8 cellular contexts compared by ENCODE assay signal in genomic region chr9:75071530-75072122, GRCh38. TPM values are rescaled to one million over a fixed set of nuclear protein-coding genes. Genes with fewer than 3 reads are reported as not detected.
DNase-seq lines count a peak whose midpoint lies in the region; ATAC-seq, FAIRE-seq and TF ChIP-seq lines count a peak whose summit lies in the region.

No MANE protein-coding gene starts in this region.

- ATAC-seq in GM18511 (IDR thresholded peaks at IDR 0.05; ENCODE audit: unreplicated experiment), result peak; percentile 82
- peak; percentile 52 for ATAC-seq in HG03175 (IDR thresholded peaks at IDR 0.05; ENCODE audit: unreplicated experiment)
- peak; percentile 96 for ATAC-seq in activated CD8-positive, alpha-beta T cell treated with anti-CD3 and anti-CD28 coated beads for 36 hours

- no peak for TF ChIP-seq POLR2A in testis (IDR thresholded peaks at IDR 0.05)

- H3K27me3 ChIP-seq in testis, result no peaks in the 10 kb centered on the region

- WGBS in testis, 2 donors, result 93 to 94% methylated on average over 4 to 5 of the region's 5 CpGs

- peaks cover 3% of the 10 kb centered on the region for H3K36me3 Mint-ChIP-seq in activated CD8-positive, alpha-beta T cell treated with anti-CD3 and anti-CD28 coated beads for 36 hours (ENCODE audit: low read depth)

- CTCF ChIA-PET in activated CD8-positive, alpha-beta T cell treated with anti-CD3 and anti-CD28 coated beads for 36 hours (lab: Charles Lee), result interaction anchor here (0.7 to 1.4 kb wide), 4 partner anchors 11 to 298 kb away, joined by 3 to 7 read pairs (median 4); no protein-coding TSS in a partner anchor

- no peaks in the 10 kb centered on the region for H3K9me3 Mint-ChIP-seq in activated CD8-positive, alpha-beta T cell treated with anti-CD3 and anti-CD28 coated beads for 36 hours

- H3K36me3 ChIP-seq in kidney (ENCODE audit: control insufficient read depth in 1 of 2, insufficient read depth in 2 of 2, low read length in 2 of 2) (peaks cover 7 to 8% of the 10 kb centered on the region in 2 donors), testis (ENCODE audit: low read depth, missing control alignments) (no peaks in the 10 kb centered on the region)

- TF ChIP-seq CTCF in activated CD8-positive, alpha-beta T cell treated with anti-CD3 and anti-CD28 coated beads for 36 hours (IDR thresholded peaks at IDR 0.05), result no peak
- TF ChIP-seq CTCF in kidney (IDR thresholded peaks at IDR 0.05; ENCODE audit: borderline replicate concordance, extremely low read depth, insufficient read depth) (no peak), testis (IDR thresholded peaks at IDR 0.05) (no peak)

- POLR2A ChIA-PET in activated CD8-positive, alpha-beta T cell treated with anti-CD3 and anti-CD28 coated beads for 36 hours (lab: Charles Lee), result interaction anchor here (1.0 to 1.2 kb wide), 2 partner anchors 16 to 119 kb away, joined by 3 read pairs; partner anchors contain the start of gene C9orf40

- peak overlapping the region; percentile 74 for H3K27ac Mint-ChIP-seq in activated CD8-positive, alpha-beta T cell treated with anti-CD3 and anti-CD28 coated beads for 36 hours

- no peak overlapping the region for H3K9ac ChIP-seq in kidney (ENCODE audit: low read length in 2 of 2)

- no peaks in the 10 kb centered on the region for H3K27me3 Mint-ChIP-seq in activated CD8-positive, alpha-beta T cell treated with anti-CD3 and anti-CD28 coated beads for 36 hours

- H3K27ac ChIP-seq in kidney (ENCODE audit: low read depth in 2 of 2, low read length in 2 of 2), result no peak overlapping the region
- no peak overlapping the region for H3K27ac ChIP-seq in testis

- intact Hi-C loops in activated CD8-positive, alpha-beta T cell treated with anti-CD3 and anti-CD28 coated beads for 36 hours (cut with micrococcal nuclease), result no loop called here
- intact Hi-C loops in kidney (cut with DNase I), result no loop called here
- intact Hi-C loops in testis (cut with DNase I; ENCODE audit: low total_unique reads), result loop anchor here (10.0 kb wide), 1 partner anchor 297 kb away; no protein-coding TSS in a partner anchor

- H3K4me1 Mint-ChIP-seq in activated CD8-positive, alpha-beta T cell treated with anti-CD3 and anti-CD28 coated beads for 36 hours (ENCODE audit: low read depth), result peaks cover 25% of the 10 kb centered on the region

- H3K4me3 Mint-ChIP-seq in activated CD8-positive, alpha-beta T cell treated with anti-CD3 and anti-CD28 coated beads for 36 hours, result no peak overlapping the region

- H3K9me3 ChIP-seq in kidney (ENCODE audit: control insufficient read depth in 1 of 2, low read length in 2 of 2), result no peaks in the 10 kb centered on the region
- H3K9me3 ChIP-seq in testis, result no peaks in the 10 kb centered on the region

- no peak for FAIRE-seq in kidney (lab: Jason Lieb, UNC)
- FAIRE-seq in urothelium cell line (lab: Jason Lieb, UNC), result peak; percentile 56

- H3K4me3 ChIP-seq in kidney (ENCODE audit: low read length in 2 of 2), result no peak overlapping the region
- H3K4me3 ChIP-seq in testis, result no peak overlapping the region

- H3K4me1 ChIP-seq in kidney (ENCODE audit: control insufficient read depth in 1 of 2, insufficient read depth in 1 of 2, low read depth in 1 of 2, low read length in 2 of 2), result no peaks in the 10 kb centered on the region
- H3K4me1 ChIP-seq in testis, result no peaks in the 10 kb centered on the region

- DNase-seq in activated CD8-positive, alpha-beta T cell treated with anti-CD3 and anti-CD28 coated beads for 36 hours, result peak; percentile 86
- DNase-seq in kidney, result peak; percentile 82
- peak; percentile 16 for DNase-seq in urothelium cell line (ENCODE audit: low spot score)
- no peak for DNase-seq in HUDEP-2 (lab: John Stamatoyannopoulos, UW; ENCODE audit: unreplicated experiment in 76 of 76)
- no peak for DNase-seq in DMS114 treated with DMSO at 0.1 percent for 48 hours (lab: John Stamatoyannopoulos, UW; ENCODE audit: unreplicated experiment)
- DNase-seq in testis, result no peak

RNA-seq across cellular contexts. Expression of gene NMRK1, which starts 16.3 kb away (rescaled TPM):
- total RNA-seq in activated CD8-positive, alpha-beta T cell treated with anti-CD3 and anti-CD28 coated beads for 36 hours, result 10 to 100 TPM; 15.9 to 16.9 TPM
- total RNA-seq in kidney (42.3 TPM), testis (10 to 100 TPM; 13.8 to 22.4 TPM)
- polyA plus RNA-seq in kidney (ENCODE audit: insufficient read depth, low read depth, low replicate concordance) (67.8 TPM), testis (ENCODE audit: insufficient read depth, low read depth, low replicate concordance) (21.3 TPM)

RNA-seq across cellular contexts. Expression of gene OSTF1, which starts 16.7 kb away (rescaled TPM):
- 10 to 100 TPM; 52.2 to 55.3 TPM for total RNA-seq in activated CD8-positive, alpha-beta T cell treated with anti-CD3 and anti-CD28 coated beads for 36 hours
- total RNA-seq in kidney (52.7 TPM), testis (10 to 100 TPM; 25.2 to 25.6 TPM)
- polyA plus RNA-seq in kidney (ENCODE audit: insufficient read depth, low read depth, low replicate concordance) (42.8 TPM), testis (ENCODE audit: insufficient read depth, low read depth, low replicate concordance) (34.2 TPM)

RNA-seq across cellular contexts. Expression of gene CARNMT1, which starts 43.5 kb away (rescaled TPM):
- 10 to 100 TPM; 31.8 to 37.6 TPM for total RNA-seq in activated CD8-positive, alpha-beta T cell treated with anti-CD3 and anti-CD28 coated beads for 36 hours
- 17.2 TPM for total RNA-seq in kidney
- 8.2 TPM for polyA plus RNA-seq in kidney (ENCODE audit: insufficient read depth, low read depth, low replicate concordance)
- 10 to 100 TPM; 40.6 to 42.4 TPM for total RNA-seq in testis
- 33.9 TPM for polyA plus RNA-seq in testis (ENCODE audit: insufficient read depth, low read depth, low replicate concordance)

Comparison
In these comparisons a context has a peak if more than half of its experiments do, and no peak if none do; other contexts are left out.
1. DNase-seq: peak in activated CD8-positive, alpha-beta T cell treated with anti-CD3 and anti-CD28 coated beads for 36 hours (single experiment), kidney (single experiment) and urothelium cell line (single experiment); none in HUDEP-2 (0 of 76), DMS114 treated with DMSO at 0.1 percent for 48 hours (single experiment) and testis (single experiment).
2. Peak in every context shown above with its lines, with median percentiles within 50 percentile points of each other: ATAC-seq.